ENCODE assay signal across 14 cellular contexts in genomic region chr6:3277251-3277650, GRCh38. TPM values are rescaled to one million over a fixed set of nuclear protein-coding genes. Genes with fewer than 3 reads are reported as not detected.
DNase-seq lines count a peak whose midpoint lies in the region; ATAC-seq and TF ChIP-seq lines count a peak whose summit lies in the region.
"Had no signal": no experiment of that assay in that cellular context is flagged by ENCODE, and none has a peak within 500 bp of the region (broad histone marks: within the 10 kb centered on the region; RNA-seq: fewer than 3 reads in every experiment).

No MANE protein-coding gene starts in this region.

- in situ Hi-C loops in G401 (cut with HindIII; ENCODE audit: low sequenced_read_pairs) (no loop called here), ACHN (cut with HindIII; ENCODE audit: low pct_ligation_motif_present, low pct_unique_long_range_greater_than_20kb, low sequenced_read_pairs) (no loop called here)

- H3K36me3 Mint-ChIP-seq in chondrocyte (ENCODE audit: low read depth) = peaks cover 2% of the 10 kb centered on the region

- ATAC-seq in sciatic nerve = no peak
- ATAC-seq in HG03196 (IDR thresholded peaks at IDR 0.05; ENCODE audit: unreplicated experiment) = no peak

- H3K27ac Mint-ChIP-seq in chondrocyte (ENCODE audit: unreplicated experiment) = peak overlapping the region; percentile 63

- TF ChIP-seq CTCF in AG10803 (conservative IDR thresholded peaks at IDR 0.05; ENCODE audit: low read length) (no peak), chondrocyte (IDR thresholded peaks at IDR 0.05) (no peak)

- no peaks in the 10 kb centered on the region for H3K27me3 Mint-ChIP-seq in chondrocyte (ENCODE audit: low read depth)

- peak; percentile 28 for DNase-seq in AG10803 (ENCODE audit: low read depth)
- DNase-seq in G401 (ENCODE audit: low spot score) = peak; percentile 20
- DNase-seq in chondrocyte (ENCODE audit: low spot score) = peak; percentile 73
- peak; percentile 60 for DNase-seq in sciatic nerve (ENCODE audit: low spot score)
- DNase-seq in NCI-H526 treated with DMSO at 0.1 percent for 48 hours (lab: John Stamatoyannopoulos, UW) = no peak
- no peak for DNase-seq in ACHN
- DNase-seq: Calu3, MV-4-11, NCI-H1417, NCI-H187 treated with DMSO at 0.1 percent for 48 hours, NCI-H345, NCI-H69 had no signal

- H3K9me3 Mint-ChIP-seq in chondrocyte (ENCODE audit: low read depth) = no peaks in the 10 kb centered on the region

- peaks cover 27% of the 10 kb centered on the region for H3K4me1 Mint-ChIP-seq in chondrocyte (ENCODE audit: low read depth)

- H3K4me3 ChIP-seq in AG10803 (ENCODE audit: low read length) = no peak overlapping the region
- H3K4me3 ChIP-seq: HAP-1 had no signal

- no peak overlapping the region for H3K4me3 Mint-ChIP-seq in chondrocyte (ENCODE audit: unreplicated experiment)

- intact Hi-C loops in sciatic nerve (cut with DNase I) = loop anchor here (2.0 kb wide), 1 partner anchor 456 kb away; no protein-coding TSS in a partner anchor

RNA-seq across cellular contexts. Expression of gene PSMG4, which starts 18.5 kb away (rescaled TPM):
- 26.6 and 54.5 TPM in 2 replicates for total RNA-seq in G401 (2014; rRNA removed; shearing (Covaris generic))
- total RNA-seq in chondrocyte (16.2 to 24.7 TPM (median 17.2 TPM) in 3 replicates), sciatic nerve (21.2 TPM)

RNA-seq across cellular contexts. Expression of gene TUBB2B, which starts 49.8 kb away (rescaled TPM):
- total RNA-seq in G401 (2014; rRNA removed; shearing (Covaris generic)) = 31.6 and 39.2 TPM in 2 replicates
- 109 to 119 TPM (median 117 TPM) in 3 replicates for total RNA-seq in chondrocyte
- total RNA-seq in sciatic nerve = 39.4 TPM

Comparison
In these comparisons a context has a peak if more than half of its experiments do, and no peak if none do; other contexts are left out.
1. DNase-seq: peak in AG10803 (single experiment), G401 (single experiment), chondrocyte (single experiment) and sciatic nerve (single experiment); none in NCI-H526 treated with DMSO at 0.1 percent for 48 hours (single experiment) and ACHN (single experiment).